ENCODE assay signal across 1 cellular context in the genomic region with DNA sequence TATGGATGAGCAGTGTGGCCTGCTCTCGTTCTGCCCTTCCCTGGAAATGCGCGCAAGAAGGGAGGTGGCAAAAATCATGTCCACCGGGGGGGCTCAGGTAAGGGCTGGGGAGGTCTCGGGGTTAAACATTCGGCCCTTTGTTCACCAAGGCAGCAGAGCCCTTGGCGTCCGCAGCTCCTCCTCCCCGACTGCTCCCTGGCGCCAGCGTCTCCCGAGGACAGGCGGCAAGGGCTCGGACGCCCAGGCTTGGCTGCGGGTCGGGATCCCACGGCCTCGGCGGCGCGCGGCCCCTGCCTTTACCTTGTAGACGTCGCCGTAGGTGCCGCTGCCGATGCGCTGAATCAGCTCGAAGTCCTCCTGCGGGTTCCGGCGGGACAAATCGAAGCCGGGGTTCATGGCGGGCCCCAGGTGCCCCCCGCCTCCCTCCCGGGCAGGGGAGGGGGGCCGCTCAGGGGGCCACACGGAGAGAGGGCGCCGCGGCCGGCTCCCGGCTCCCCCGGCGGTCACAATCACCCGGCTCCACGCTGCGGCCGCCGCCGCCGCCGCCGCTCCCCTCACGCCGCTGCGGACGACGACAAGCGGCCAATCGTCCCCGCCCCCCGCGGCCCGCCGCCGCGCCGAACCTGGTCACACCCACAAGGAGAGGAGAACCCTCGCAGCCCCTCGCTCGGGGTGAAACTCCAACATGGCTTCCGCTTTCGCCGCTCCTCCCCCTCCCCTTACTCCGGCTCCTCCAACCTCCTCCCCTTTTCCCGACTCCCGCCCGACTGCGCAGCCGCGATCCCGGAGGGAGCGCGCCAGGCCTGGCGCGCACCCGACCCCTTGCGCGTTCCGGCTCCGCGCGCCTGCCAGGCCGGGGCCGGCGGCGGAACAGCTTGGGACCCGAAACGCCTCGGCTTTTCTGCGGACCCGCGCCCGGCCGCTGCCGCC.
A peak's percentile ranks its signal among the peaks of the same experiment; 100 is the strongest.
TF ChIP-seq lines count a peak whose summit lies in the region.

Gene MAP4K3 (minus strand): TSS at position 694 of the 930 bp plus-strand sequence. CDS start 298 bp downstream, at position 396.

TF ChIP-seq in HepG2, 621 proteins besides CTCF, POLR2A, EP300 and RAD21 (continued from another document and continues in another):
- TF ChIP-seq SRSF9 (IDR thresholded peaks at IDR 0.05; ENCODE audit: borderline replicate concordance, insufficient read depth, low read depth, low read length, poor library complexity, severe bottlenecking), result no peak
- peak; percentile 47 for TF ChIP-seq ZNF567 (CRISPR knock-in tag; IDR thresholded peaks at IDR 0.05; ENCODE audit: borderline replicate concordance)
- TF ChIP-seq ARID2 (CRISPR knock-in tag; IDR thresholded peaks at IDR 0.05; ENCODE audit: borderline replicate concordance), result peak; percentile 85; the same call in 1 of the 2 replicates
- no peak; the same call in 1 of the 2 replicates for TF ChIP-seq SIN3B (IDR thresholded peaks at IDR 0.05; ENCODE audit: low read length)
- TF ChIP-seq, protein P1, sequence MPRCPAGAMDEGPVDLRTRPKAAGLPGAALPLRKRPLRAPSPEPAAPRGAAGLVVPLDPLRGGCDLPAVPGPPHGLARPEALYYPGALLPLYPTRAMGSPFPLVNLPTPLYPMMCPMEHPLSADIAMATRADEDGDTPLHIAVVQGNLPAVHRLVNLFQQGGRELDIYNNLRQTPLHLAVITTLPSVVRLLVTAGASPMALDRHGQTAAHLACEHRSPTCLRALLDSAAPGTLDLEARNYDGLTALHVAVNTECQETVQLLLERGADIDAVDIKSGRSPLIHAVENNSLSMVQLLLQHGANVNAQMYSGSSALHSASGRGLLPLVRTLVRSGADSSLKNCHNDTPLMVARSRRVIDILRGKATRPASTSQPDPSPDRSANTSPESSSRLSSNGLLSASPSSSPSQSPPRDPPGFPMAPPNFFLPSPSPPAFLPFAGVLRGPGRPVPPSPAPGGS (CRISPR knock-in tag; IDR thresholded peaks at IDR 0.05), result no peak; the same call in 1 of the 2 replicates
- TF ChIP-seq RNF2 (conservative IDR thresholded peaks at IDR 0.05; ENCODE audit: low read depth), result 0 out of 2 replicates have a peak, but pooled peaks have one; percentile 33
- no peak for TF ChIP-seq E2F5 (CRISPR knock-in tag; conservative IDR thresholded peaks at IDR 0.05)
- peak; percentile 16; the same call in 1 of the 2 replicates for TF ChIP-seq SRY (CRISPR knock-in tag; IDR thresholded peaks at IDR 0.05)
- TF ChIP-seq CC2D1A (CRISPR knock-in tag; IDR thresholded peaks at IDR 0.05), result no peak
- no peak for TF ChIP-seq CCAR2 (optimal IDR thresholded peaks at IDR 0.05; ENCODE audit: low read depth, low read length)
- TF ChIP-seq STAT5B (CRISPR knock-in tag; IDR thresholded peaks at IDR 0.05), result no peak
- TF ChIP-seq CBX5 (CRISPR knock-in tag; IDR thresholded peaks at IDR 0.05; ENCODE audit: borderline replicate concordance), result peak; percentile 17; the same call in 1 of the 2 replicates
- TF ChIP-seq LBX2 (CRISPR knock-in tag; IDR thresholded peaks at IDR 0.05; ENCODE audit: borderline replicate concordance), result 0 out of 2 replicates have a peak, but pooled peaks have one; percentile 77
- TF ChIP-seq, protein P2, sequence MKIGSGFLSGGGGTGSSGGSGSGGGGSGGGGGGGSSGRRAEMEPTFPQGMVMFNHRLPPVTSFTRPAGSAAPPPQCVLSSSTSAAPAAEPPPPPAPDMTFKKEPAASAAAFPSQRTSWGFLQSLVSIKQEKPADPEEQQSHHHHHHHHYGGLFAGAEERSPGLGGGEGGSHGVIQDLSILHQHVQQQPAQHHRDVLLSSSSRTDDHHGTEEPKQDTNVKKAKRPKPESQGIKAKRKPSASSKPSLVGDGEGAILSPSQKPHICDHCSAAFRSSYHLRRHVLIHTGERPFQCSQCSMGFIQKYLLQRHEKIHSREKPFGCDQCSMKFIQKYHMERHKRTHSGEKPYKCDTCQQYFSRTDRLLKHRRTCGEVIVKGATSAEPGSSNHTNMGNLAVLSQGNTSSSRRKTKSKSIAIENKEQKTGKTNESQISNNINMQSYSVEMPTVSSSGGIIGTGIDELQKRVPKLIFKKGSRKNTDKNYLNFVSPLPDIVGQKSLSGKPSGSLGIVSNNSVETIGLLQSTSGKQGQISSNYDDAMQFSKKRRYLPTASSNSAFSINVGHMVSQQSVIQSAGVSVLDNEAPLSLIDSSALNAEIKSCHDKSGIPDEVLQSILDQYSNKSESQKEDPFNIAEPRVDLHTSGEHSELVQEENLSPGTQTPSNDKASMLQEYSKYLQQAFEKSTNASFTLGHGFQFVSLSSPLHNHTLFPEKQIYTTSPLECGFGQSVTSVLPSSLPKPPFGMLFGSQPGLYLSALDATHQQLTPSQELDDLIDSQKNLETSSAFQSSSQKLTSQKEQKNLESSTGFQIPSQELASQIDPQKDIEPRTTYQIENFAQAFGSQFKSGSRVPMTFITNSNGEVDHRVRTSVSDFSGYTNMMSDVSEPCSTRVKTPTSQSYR (CRISPR knock-in tag; IDR thresholded peaks at IDR 0.05; ENCODE audit: borderline replicate concordance), result peak; percentile 76
- peak; percentile 62 for TF ChIP-seq SP4 (CRISPR knock-in tag; IDR thresholded peaks at IDR 0.05)
- TF ChIP-seq SNAI1 (CRISPR knock-in tag; IDR thresholded peaks at IDR 0.05; ENCODE audit: borderline replicate concordance), result peak; percentile 63; the same call in 1 of the 2 replicates
- TF ChIP-seq ZFP37 (CRISPR knock-in tag; IDR thresholded peaks at IDR 0.05; ENCODE audit: borderline replicate concordance), result no peak; the same call in none of the 2 replicates
- TF ChIP-seq MIER2 (CRISPR knock-in tag; IDR thresholded peaks at IDR 0.05), result no peak
- 0 out of 2 replicates have a peak, but pooled peaks have one; percentile 76 for TF ChIP-seq ZNF607 (CRISPR knock-in tag; IDR thresholded peaks at IDR 0.05; ENCODE audit: borderline replicate concordance)
- peak; percentile 80 for TF ChIP-seq ZFX (CRISPR knock-in tag; IDR thresholded peaks at IDR 0.05; ENCODE audit: low read depth)
- TF ChIP-seq ZBTB21 (CRISPR knock-in tag; IDR thresholded peaks at IDR 0.05), result no peak
- peak; percentile 69; the same call in 1 of the 2 replicates for TF ChIP-seq MED13 (CRISPR knock-in tag; IDR thresholded peaks at IDR 0.05)
- TF ChIP-seq ZNF331 (CRISPR knock-in tag; IDR thresholded peaks at IDR 0.05), result peak; percentile 80
- TF ChIP-seq PAXIP1 (CRISPR knock-in tag; conservative IDR thresholded peaks at IDR 0.05), result peak; percentile 21; the same call in 1 of the 2 replicates
- TF ChIP-seq GABPB1 (CRISPR knock-in tag; IDR thresholded peaks at IDR 0.05), result peak; percentile 72
- TF ChIP-seq GATAD2A (CRISPR knock-in tag; IDR thresholded peaks at IDR 0.05), result no peak
- TF ChIP-seq, protein P3, sequence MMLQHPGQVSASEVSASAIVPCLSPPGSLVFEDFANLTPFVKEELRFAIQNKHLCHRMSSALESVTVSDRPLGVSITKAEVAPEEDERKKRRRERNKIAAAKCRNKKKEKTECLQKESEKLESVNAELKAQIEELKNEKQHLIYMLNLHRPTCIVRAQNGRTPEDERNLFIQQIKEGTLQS (CRISPR knock-in tag; IDR thresholded peaks at IDR 0.05), result peak; percentile 10; the same call in 1 of the 2 replicates
- no peak for TF ChIP-seq SMAD3 (CRISPR knock-in tag; IDR thresholded peaks at IDR 0.05)
- TF ChIP-seq ZNF143 (CRISPR knock-in tag; IDR thresholded peaks at IDR 0.05), result peak; percentile 41; the same call in 1 of the 2 replicates
- TF ChIP-seq ZNF660 (CRISPR knock-in tag; IDR thresholded peaks at IDR 0.05; ENCODE audit: borderline replicate concordance, low read depth), result 0 out of 2 replicates have a peak, but pooled peaks have one; percentile 25
- TF ChIP-seq GLMP (CRISPR knock-in tag; IDR thresholded peaks at IDR 0.05; ENCODE audit: borderline replicate concordance), result peak; percentile 34; the same call in 1 of the 2 replicates
- TF ChIP-seq ZFAT (CRISPR knock-in tag; conservative IDR thresholded peaks at IDR 0.05), result no peak
- TF ChIP-seq ZEB1 (IDR thresholded peaks at IDR 0.05; ENCODE audit: insufficient replicate concordance, low read depth), result peak; percentile 50
- TF ChIP-seq ZNF33A (CRISPR knock-in tag; IDR thresholded peaks at IDR 0.05; ENCODE audit: borderline replicate concordance), result no peak
- TF ChIP-seq ZNF160 (CRISPR knock-in tag; IDR thresholded peaks at IDR 0.05), result no peak; the same call in none of the 2 replicates
- no peak for TF ChIP-seq HCFC1 (IDR thresholded peaks at IDR 0.05; ENCODE audit: low read depth, low read length)
- TF ChIP-seq ZNF788 (CRISPR knock-in tag; IDR thresholded peaks at IDR 0.05; ENCODE audit: borderline replicate concordance), result peak; percentile 62; the same call in 1 of the 2 replicates
- TF ChIP-seq ZNF709 (CRISPR knock-in tag; IDR thresholded peaks at IDR 0.05), result peak; percentile 59
- TF ChIP-seq ZBTB8A (CRISPR knock-in tag; IDR thresholded peaks at IDR 0.05; ENCODE audit: borderline replicate concordance, low read depth), result peak; percentile 82; the same call in 1 of the 2 replicates
- TF ChIP-seq, protein P4, sequence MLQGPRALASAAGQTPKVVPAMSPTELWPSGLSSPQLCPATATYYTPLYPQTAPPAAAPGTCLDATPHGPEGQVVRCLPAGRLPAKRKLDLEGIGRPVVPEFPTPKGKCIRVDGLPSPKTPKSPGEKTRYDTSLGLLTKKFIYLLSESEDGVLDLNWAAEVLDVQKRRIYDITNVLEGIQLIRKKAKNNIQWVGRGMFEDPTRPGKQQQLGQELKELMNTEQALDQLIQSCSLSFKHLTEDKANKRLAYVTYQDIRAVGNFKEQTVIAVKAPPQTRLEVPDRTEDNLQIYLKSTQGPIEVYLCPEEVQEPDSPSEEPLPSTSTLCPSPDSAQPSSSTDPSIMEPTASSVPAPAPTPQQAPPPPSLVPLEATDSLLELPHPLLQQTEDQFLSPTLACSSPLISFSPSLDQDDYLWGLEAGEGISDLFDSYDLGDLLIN (CRISPR knock-in tag; IDR thresholded peaks at IDR 0.05; ENCODE audit: borderline replicate concordance), result no peak
- TF ChIP-seq FOXA1 (IDR thresholded peaks at IDR 0.05), result no peak
- 0 out of 2 replicates have a peak, but pooled peaks have one; percentile 6 for TF ChIP-seq FOXA1 (CRISPR knock-in tag; IDR thresholded peaks at IDR 0.05)
- no peak for TF ChIP-seq POLR2AphosphoS2 (IDR thresholded peaks at IDR 0.05; ENCODE audit: low read depth, low read length)
- peak; percentile 71; the same call in 1 of the 2 replicates for TF ChIP-seq ZNF552 (CRISPR knock-in tag; IDR thresholded peaks at IDR 0.05; ENCODE audit: borderline replicate concordance)
- peak; percentile 85; the same call in 1 of the 2 replicates for TF ChIP-seq KDM2A (CRISPR knock-in tag; IDR thresholded peaks at IDR 0.05; ENCODE audit: borderline replicate concordance, low read depth)
- no peak; the same call in 1 of the 2 replicates for TF ChIP-seq NRL (CRISPR knock-in tag; IDR thresholded peaks at IDR 0.05; ENCODE audit: borderline replicate concordance)
- peak; percentile 35 for TF ChIP-seq ZBTB42 (CRISPR knock-in tag; IDR thresholded peaks at IDR 0.05)
- 0 out of 2 replicates have a peak, but pooled peaks have one; percentile 54 for TF ChIP-seq ARHGAP35 (CRISPR knock-in tag; IDR thresholded peaks at IDR 0.05; ENCODE audit: borderline replicate concordance)
- TF ChIP-seq ZNF816 (CRISPR knock-in tag; IDR thresholded peaks at IDR 0.05; ENCODE audit: borderline replicate concordance), result peak; percentile 59; the same call in 1 of the 2 replicates
